10 cellular contexts compared by ENCODE assay signal in the genomic region with DNA sequence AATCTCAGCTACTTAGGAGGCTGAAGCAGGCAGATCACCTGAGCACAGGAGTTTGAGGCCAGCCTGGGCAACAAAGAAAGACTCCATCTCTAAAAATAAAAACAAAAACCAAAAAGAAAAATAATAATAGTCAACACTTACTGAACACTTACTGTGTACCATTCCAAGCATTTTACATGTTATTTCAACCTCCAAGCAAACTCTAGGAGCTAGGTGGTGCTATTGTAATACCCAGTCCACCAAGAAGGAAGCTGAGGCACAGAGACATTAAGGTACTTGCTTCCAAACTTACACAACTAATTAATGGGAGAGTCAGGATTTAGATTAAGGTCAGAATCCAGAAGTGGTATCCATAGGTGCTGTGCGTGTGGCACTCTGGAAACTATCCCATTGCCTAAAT. TPM values are rescaled to one million over a fixed set of nuclear protein-coding genes. Genes with fewer than 3 reads are reported as not detected.
DNase-seq lines count a peak whose midpoint lies in the region; ATAC-seq, FAIRE-seq and TF ChIP-seq lines count a peak whose summit lies in the region.
"Had no signal": no experiment of that assay in that cellular context is flagged by ENCODE, and none has a peak within 500 bp of the region (broad histone marks: within the 10 kb centered on the region; RNA-seq: fewer than 3 reads in every experiment).

No MANE protein-coding gene starts in this region.

- intact Hi-C loops in left ventricle myocardium inferior (cut with micrococcal nuclease) (loop anchor here (5.0 kb wide), 1 partner anchor 159 kb away; a partner anchor contains a TSS), Right ventricle myocardium superior (cut with DNase I) (loop anchor here (10.0 kb wide), 1 partner anchor 157 kb away; a partner anchor contains a TSS), aorta (cut with DNase I) (loop anchor here in 1 of 2 donors (10.0 kb wide), 2 partner anchors 157 to 197 kb away; a partner anchor contains a TSS)

- no peak for FAIRE-seq in RCC 7860 (lab: Jason Lieb, UNC)
- FAIRE-seq: G401.6 had no signal

- H3K9me3 ChIP-seq in left ventricle myocardium inferior (replicated peaks) (no peaks in the 10 kb centered on the region), aorta (ENCODE audit: control insufficient read depth, low read length) (no peaks in the 10 kb centered on the region)

- no peaks in the 10 kb centered on the region for H3K36me3 ChIP-seq in left ventricle myocardium inferior
- no peaks in the 10 kb centered on the region for H3K36me3 ChIP-seq in aorta (ENCODE audit: control insufficient read depth in 1 of 2, insufficient read depth in 2 of 2, low read length in 1 of 2)

- H3K4me1 ChIP-seq in left ventricle myocardium inferior, result peaks cover 8% of the 10 kb centered on the region
- H3K4me1 ChIP-seq in aorta (ENCODE audit: control insufficient read depth in 1 of 2, insufficient read depth in 2 of 2, low read length in 2 of 2), result no peaks in the 10 kb centered on the region

- DNase-seq in left ventricle myocardium inferior, result no peak
- DNase-seq in Right ventricle myocardium superior, result no peak
- DNase-seq in RCC 7860 (ENCODE audit: low spot score), result peak; percentile 4
- DNase-seq in fibroblast of pulmonary artery (ENCODE audit: low read depth), result peak; percentile 82
- no peak for DNase-seq in aorta
- DNase-seq: activated CD4-positive, alpha-beta memory T cell treated with anti-CD3 and anti-CD28 coated beads, Interleukin-2, amount 10 ng/mL, durations not matched to agents 7 days and 5 days had no signal

- ATAC-seq in Right ventricle myocardium superior (ENCODE audit: poor library complexity), result no peak
- peak; percentile 62 for ATAC-seq in aorta (ENCODE audit: low FRiP score)
- no peak for ATAC-seq in HG03025 (IDR thresholded peaks at IDR 0.05; ENCODE audit: low FRiP score, unreplicated experiment)
- no peak for ATAC-seq in GM21423 (IDR thresholded peaks at IDR 0.05; ENCODE audit: unreplicated experiment)
- no peak for ATAC-seq in GM21737 (IDR thresholded peaks at IDR 0.05; ENCODE audit: unreplicated experiment)

- H3K27ac ChIP-seq in left ventricle myocardium inferior (replicated peaks), result no peak overlapping the region
- no peak overlapping the region for H3K27ac ChIP-seq in aorta (ENCODE audit: low read depth in 1 of 2, low read length in 2 of 2)

- H3K27me3 ChIP-seq in left ventricle myocardium inferior (ENCODE audit: low read depth) (no peaks in the 10 kb centered on the region), aorta (ENCODE audit: control insufficient read depth in 1 of 2, insufficient read depth in 2 of 2, low read length in 1 of 2) (no peaks in the 10 kb centered on the region)

- TF ChIP-seq CTCF in left ventricle myocardium inferior (IDR thresholded peaks at IDR 0.05; ENCODE audit: borderline replicate concordance), result peak; percentile 52
- peak; percentile 78 for TF ChIP-seq CTCF in fibroblast of pulmonary artery (IDR thresholded peaks at IDR 0.05; ENCODE audit: low read length, missing control alignments)

- no peak overlapping the region for H3K4me3 ChIP-seq in left ventricle myocardium inferior
- H3K4me3 ChIP-seq in fibroblast of pulmonary artery (replicated peaks; ENCODE audit: low read depth, low read length), result no peak overlapping the region
- no peak overlapping the region for H3K4me3 ChIP-seq in aorta (ENCODE audit: low read length in 2 of 2)

- 100% methylated on average over 1 of the region's 1 CpG for WGBS in aorta, 2 donors

RNA-seq across cellular contexts. Expression of a gene that starts 13.7 kb away (rescaled TPM):
- total RNA-seq in left ventricle myocardium inferior (not detected), Right ventricle myocardium superior (not detected), aorta (not detected)
- polyA plus RNA-seq in aorta, result not detected
- total RNA-seq: activated CD4-positive, alpha-beta memory T cell treated with anti-CD3 and anti-CD28 coated beads, Interleukin-2, amount 10 ng/mL, durations not matched to agents 7 days and 5 days had no signal

RNA-seq across cellular contexts. Expression of a gene that starts 59.8 kb away (rescaled TPM):
- total RNA-seq in left ventricle myocardium inferior (23.2 TPM), Right ventricle myocardium superior (19.7 TPM), aorta (10 to 100 TPM; 44.8 to 47.4 TPM)
- polyA plus RNA-seq in aorta, result 10 to 100 TPM; 20.3 to 41.6 TPM

Comparison
In these comparisons a context has a peak if more than half of its experiments do, and no peak if none do; other contexts are left out.
1. DNase-seq: peak in RCC 7860 (single experiment) and fibroblast of pulmonary artery (single experiment); none in left ventricle myocardium inferior (single experiment), Right ventricle myocardium superior (single experiment) and aorta (0 of 2).